In genomic region chrX:134013092-134013497, GRCh38 we compare ENCODE assay signal across 19 cellular contexts. TPM values are rescaled to one million over a fixed set of nuclear protein-coding genes. Genes with fewer than 3 reads are reported as not detected.
DNase-seq lines count a peak whose midpoint lies in the region; ATAC-seq lines count a peak whose summit lies in the region.
"Had no signal": no experiment of that assay in that cellular context is flagged by ENCODE, and none has a peak within 500 bp of the region (broad histone marks: within the 10 kb centered on the region; RNA-seq: fewer than 3 reads in every experiment).

No MANE protein-coding gene starts in this region.

- H3K9me3 ChIP-seq in HAP-1, result no peaks in the 10 kb centered on the region
- H3K9me3 ChIP-seq: thoracic aorta had no signal

- peak; percentile 80 for ATAC-seq in activated naive CD8-positive, alpha-beta T cell treated with anti-CD3 and anti-CD28 coated beads, Interleukin-2, amount 50 U/mL, for 24 hours
- peak; percentile 67 for ATAC-seq in esophagus mucosa
- peak; percentile 81 for ATAC-seq in stimulated activated naive CD8-positive, alpha-beta T cell treated with anti-CD3 and anti-CD28 coated beads, Interleukin-15, Interleukin-2, amounts not matched to agents 100 U/mL and 50 U/mL, for 24 hours

- DNase-seq in activated naive CD8-positive, alpha-beta T cell treated with anti-CD3 and anti-CD28 coated beads, Interleukin-2, amount 50 U/mL, for 24 hours, result no peak
- DNase-seq in activated naive CD8-positive, alpha-beta T cell treated with anti-CD3 and anti-CD28 coated beads for 36 hours, result no peak
- DNase-seq in RKO (ENCODE audit: low spot score) (peak; percentile 66), HAP-1 (ENCODE audit: low spot score in 2 of 2) (no peak), NCI-H1417 treated with DMSO at 0.1 percent for 48 hours (lab: John Stamatoyannopoulos, UW) (no peak), NCI-H510A treated with DMSO at 0.1 percent for 48 hours (lab: John Stamatoyannopoulos, UW) (no peak)
- DNase-seq in stimulated activated naive CD8-positive, alpha-beta T cell treated with anti-CD3 and anti-CD28 coated beads, Interleukin-15, Interleukin-2, amounts not matched to agents 100 U/mL and 50 U/mL, for 24 hours, result no peak
- DNase-seq: DMS 273 treated with DMSO at 0.1 percent for 48 hours; KG1; NCI-H187 treated with DMSO at 0.1 percent for 48 hours; NCI-H774; SHP77; stimulated activated CD4-positive, alpha-beta T cell treated with anti-CD3 and anti-CD28 coated beads, Interleukin-15, amount 100 ng/mL, for 24 hours had no signal

- H3K4me1 Mint-ChIP-seq in activated naive CD8-positive, alpha-beta T cell treated with anti-CD3 and anti-CD28 coated beads, Interleukin-2, amount 50 U/mL, for 24 hours, result peaks cover 11% of the 10 kb centered on the region
- peaks cover 3% of the 10 kb centered on the region for H3K4me1 Mint-ChIP-seq in activated naive CD8-positive, alpha-beta T cell treated with anti-CD3 and anti-CD28 coated beads for 36 hours

- in situ Hi-C loops in HAP-1 (cut with MboI; ENCODE audit: low sequenced_read_pairs), result no loop called here

- H3K27ac Mint-ChIP-seq in activated naive CD8-positive, alpha-beta T cell treated with anti-CD3 and anti-CD28 coated beads, Interleukin-2, amount 50 U/mL, for 24 hours, result no peak overlapping the region
- H3K27ac Mint-ChIP-seq in activated naive CD8-positive, alpha-beta T cell treated with anti-CD3 and anti-CD28 coated beads for 36 hours, result no peak overlapping the region
- H3K27ac Mint-ChIP-seq: activated naive CD8-positive, alpha-beta T cell had no signal

- H3K4me1 ChIP-seq in HAP-1, result peaks cover 6% of the 10 kb centered on the region

- H3K4me3 Mint-ChIP-seq in activated naive CD8-positive, alpha-beta T cell treated with anti-CD3 and anti-CD28 coated beads, Interleukin-2, amount 50 U/mL, for 24 hours, result no peak overlapping the region
- H3K4me3 Mint-ChIP-seq in activated naive CD8-positive, alpha-beta T cell treated with anti-CD3 and anti-CD28 coated beads for 36 hours, result no peak overlapping the region
- H3K4me3 Mint-ChIP-seq: activated naive CD8-positive, alpha-beta T cell had no signal

- H3K9me3 Mint-ChIP-seq in activated naive CD8-positive, alpha-beta T cell treated with anti-CD3 and anti-CD28 coated beads, Interleukin-2, amount 50 U/mL, for 24 hours, result no peaks in the 10 kb centered on the region
- no peaks in the 10 kb centered on the region for H3K9me3 Mint-ChIP-seq in activated naive CD8-positive, alpha-beta T cell treated with anti-CD3 and anti-CD28 coated beads for 36 hours

- H3K27me3 ChIP-seq in HAP-1 (ENCODE audit: low read depth), result no peaks in the 10 kb centered on the region
- H3K27me3 ChIP-seq: hepatocyte had no signal

- H3K36me3 Mint-ChIP-seq in activated naive CD8-positive, alpha-beta T cell treated with anti-CD3 and anti-CD28 coated beads, Interleukin-2, amount 50 U/mL, for 24 hours (ENCODE audit: low read depth), result no peaks in the 10 kb centered on the region
- no peaks in the 10 kb centered on the region for H3K36me3 Mint-ChIP-seq in activated naive CD8-positive, alpha-beta T cell treated with anti-CD3 and anti-CD28 coated beads for 36 hours
- H3K36me3 Mint-ChIP-seq: activated naive CD8-positive, alpha-beta T cell had no signal

- H3K27me3 Mint-ChIP-seq in activated naive CD8-positive, alpha-beta T cell treated with anti-CD3 and anti-CD28 coated beads, Interleukin-2, amount 50 U/mL, for 24 hours, result no peaks in the 10 kb centered on the region
- H3K27me3 Mint-ChIP-seq in activated naive CD8-positive, alpha-beta T cell treated with anti-CD3 and anti-CD28 coated beads for 36 hours, result no peaks in the 10 kb centered on the region
- H3K27me3 Mint-ChIP-seq: activated naive CD8-positive, alpha-beta T cell had no signal

- no peak overlapping the region for H3K4me3 ChIP-seq in HAP-1
- H3K4me3 ChIP-seq: hepatocyte, thoracic aorta had no signal

- H3K36me3 ChIP-seq in HAP-1 (replicated peaks), result no peaks in the 10 kb centered on the region
- H3K36me3 ChIP-seq: thoracic aorta had no signal

RNA-seq across cellular contexts. Expression of gene GPC3, which starts 27.7 kb away (rescaled TPM):
- total RNA-seq in activated naive CD8-positive, alpha-beta T cell treated with anti-CD3 and anti-CD28 coated beads for 36 hours, result under 1 TPM; 0.14 to 0.18 TPM
- 0.28 TPM for total RNA-seq in esophagus mucosa
- total RNA-seq: myocyte, pulmonary artery endothelial cell had no signal
